ENCODE assay signal across 13 cellular contexts in genomic region chr20:39825950-39826349, GRCh38.
A peak's percentile ranks its signal among the peaks of the same experiment; 100 is the strongest.
DNase-seq lines count a peak whose midpoint lies in the region; ATAC-seq and TF ChIP-seq lines count a peak whose summit lies in the region.
"Had no signal": no experiment of that assay in that cellular context is flagged by ENCODE, and none has a peak within 500 bp of the region (broad histone marks: within the 10 kb centered on the region; RNA-seq: fewer than 3 reads in every experiment).

No MANE protein-coding gene starts in this region.

- H3K27ac Mint-ChIP-seq in immature natural killer cell: no peak overlapping the region
- no peak overlapping the region for H3K27ac Mint-ChIP-seq in activated CD8-positive, alpha-beta T cell treated with anti-CD3 and anti-CD28 coated beads for 36 hours
- H3K27ac Mint-ChIP-seq: type B pancreatic cell had no signal

- peak; percentile 74 for DNase-seq in ELR (ENCODE audit: low read depth)
- peak; percentile 67 for DNase-seq in astrocyte of the spinal cord (ENCODE audit: low read depth, low spot score)
- DNase-seq in mucosa of gallbladder (ENCODE audit: low spot score): no peak
- no peak for DNase-seq in immature natural killer cell
- no peak for DNase-seq in globus pallidus (ENCODE audit: low spot score)
- DNase-seq in activated CD8-positive, alpha-beta T cell treated with anti-CD3 and anti-CD28 coated beads for 36 hours: no peak
- DNase-seq: activated naive CD4-positive, alpha-beta T cell treated with Interleukin-2 at 50 U/mL for 16 hours; GOT3; midbrain had no signal

- intact Hi-C loops in activated CD8-positive, alpha-beta T cell treated with anti-CD3 and anti-CD28 coated beads for 36 hours (cut with micrococcal nuclease): no loop called here

- POLR2A ChIA-PET in activated CD8-positive, alpha-beta T cell treated with anti-CD3 and anti-CD28 coated beads for 36 hours (lab: Charles Lee): no interaction called here

- no peak overlapping the region for H3K4me3 ChIP-seq in astrocyte of the spinal cord (ENCODE audit: low read depth, low read length)

- no peaks in the 10 kb centered on the region for H3K4me1 Mint-ChIP-seq in immature natural killer cell
- peaks cover 4% of the 10 kb centered on the region for H3K4me1 Mint-ChIP-seq in activated CD8-positive, alpha-beta T cell treated with anti-CD3 and anti-CD28 coated beads for 36 hours (ENCODE audit: low read depth)
- H3K4me1 Mint-ChIP-seq: CD14-positive monocyte had no signal

- H3K9me3 Mint-ChIP-seq in immature natural killer cell: peaks cover 0 to 2% (median 0%) of the 10 kb centered on the region in 6 donors
- H3K9me3 Mint-ChIP-seq in activated CD8-positive, alpha-beta T cell treated with anti-CD3 and anti-CD28 coated beads for 36 hours: no peaks in the 10 kb centered on the region
- H3K9me3 Mint-ChIP-seq: type B pancreatic cell had no signal

- H3K27me3 Mint-ChIP-seq in immature natural killer cell (ENCODE audit: low read depth in 3 of 3): peaks cover 1 to 2% (median 2%) of the 10 kb centered on the region in 3 donors
- H3K27me3 Mint-ChIP-seq in activated CD8-positive, alpha-beta T cell treated with anti-CD3 and anti-CD28 coated beads for 36 hours: peaks cover 13% of the 10 kb centered on the region
- H3K27me3 Mint-ChIP-seq: type B pancreatic cell had no signal

- no peak for TF ChIP-seq CTCF in astrocyte of the spinal cord (IDR thresholded peaks at IDR 0.05; ENCODE audit: low read depth, low read length)
- no peak for TF ChIP-seq CTCF in activated CD8-positive, alpha-beta T cell treated with anti-CD3 and anti-CD28 coated beads for 36 hours (IDR thresholded peaks at IDR 0.05)

- H3K4me3 Mint-ChIP-seq in immature natural killer cell: no peak overlapping the region
- no peak overlapping the region for H3K4me3 Mint-ChIP-seq in activated CD8-positive, alpha-beta T cell treated with anti-CD3 and anti-CD28 coated beads for 36 hours
- H3K4me3 Mint-ChIP-seq: CD14-positive monocyte, type B pancreatic cell had no signal

- in situ Hi-C loops in astrocyte of the spinal cord (cut with HindIII; ENCODE audit: low sequenced_read_pairs): no loop called here

- ATAC-seq in GM19397 (IDR thresholded peaks at IDR 0.05; ENCODE audit: unreplicated experiment): peak; percentile 56
- peak; percentile 53 for ATAC-seq in HG03097 (IDR thresholded peaks at IDR 0.05; ENCODE audit: low FRiP score, unreplicated experiment)
- ATAC-seq in activated CD8-positive, alpha-beta T cell treated with anti-CD3 and anti-CD28 coated beads for 36 hours: no peak

- CTCF ChIA-PET in activated CD8-positive, alpha-beta T cell treated with anti-CD3 and anti-CD28 coated beads for 36 hours (lab: Charles Lee): no interaction called here

- H3K36me3 Mint-ChIP-seq in immature natural killer cell: no peaks in the 10 kb centered on the region
- no peaks in the 10 kb centered on the region for H3K36me3 Mint-ChIP-seq in activated CD8-positive, alpha-beta T cell treated with anti-CD3 and anti-CD28 coated beads for 36 hours (ENCODE audit: low read depth)
- H3K36me3 Mint-ChIP-seq: CD14-positive monocyte, type B pancreatic cell had no signal

Comparison
In these comparisons a context has a peak if more than half of its experiments do, and no peak if none do; other contexts are left out.
1. DNase-seq: peak in ELR (single experiment) and astrocyte of the spinal cord (single experiment); none in mucosa of gallbladder (single experiment), immature natural killer cell (0 of 3), globus pallidus (single experiment) and activated CD8-positive, alpha-beta T cell treated with anti-CD3 and anti-CD28 coated beads for 36 hours (single experiment).